Comparison of ENCODE assay signal across 8 cellular contexts in genomic region chr17:41917957-41918391, GRCh38. TPM values are rescaled to one million over a fixed set of nuclear protein-coding genes. Genes with fewer than 3 reads are reported as not detected.
DNase-seq lines count a peak whose midpoint lies in the region; ATAC-seq and TF ChIP-seq lines count a peak whose summit lies in the region.

No MANE protein-coding gene starts in this region.

- intact Hi-C loops in esophagus muscularis mucosa (cut with DNase I): no loop called here

- H3K4me3 Mint-ChIP-seq in nephron progenitor cell: peak overlapping the region; percentile 89

- peaks cover 15 to 40% (median 33%) of the 10 kb centered on the region in 11 experiments for H3K36me3 ChIP-seq in BLaER1 treated with 17β-estradiol and CSF1 and Interleukin-3, amounts not matched to agents 10 nM and 100 nM
- peaks cover 6 to 14% (median 8%) of the 10 kb centered on the region in 4 donors for H3K36me3 ChIP-seq in esophagus muscularis mucosa

- peaks cover 67% of the 10 kb centered on the region for H3K4me1 Mint-ChIP-seq in nephron progenitor cell

- peak; percentile 61 for DNase-seq in NCI-H2227 (lab: John Stamatoyannopoulos, UW; ENCODE audit: unreplicated experiment)
- DNase-seq in activated T-cell treated with anti-CD3 and anti-CD28 coated beads for 1 hour (ENCODE audit: low read depth): peak; percentile 26
- no peak for DNase-seq in esophagus muscularis mucosa (ENCODE audit: extremely low spot score)
- peak; percentile 38 for DNase-seq in nephron progenitor cell

- TF ChIP-seq EP300 in esophagus muscularis mucosa (IDR thresholded peaks at IDR 0.05): no peak

- TF ChIP-seq POLR2A in esophagus muscularis mucosa (IDR thresholded peaks at IDR 0.05; ENCODE audit: low read depth): no peak

- peaks cover 45 to 80% (median 77%) of the 10 kb centered on the region in 10 experiments for H3K4me1 ChIP-seq in BLaER1 treated with 17β-estradiol and CSF1 and Interleukin-3, amounts not matched to agents 10 nM and 100 nM
- peaks cover 23 to 50% (median 36%) of the 10 kb centered on the region in 4 donors for H3K4me1 ChIP-seq in esophagus muscularis mucosa

- H3K27ac Mint-ChIP-seq in nephron progenitor cell: peak overlapping the region; percentile 45

- TF ChIP-seq CTCF in esophagus muscularis mucosa (IDR thresholded peaks at IDR 0.05) (no peak), nephron progenitor cell (IDR thresholded peaks at IDR 0.05) (no peak)

- H4K20me1 ChIP-seq in BLaER1 treated with 17β-estradiol and CSF1 and Interleukin-3, amounts not matched to agents 10 nM and 100 nM: peaks cover 37 to 56% (median 53%) of the 10 kb centered on the region in 11 experiments; a peak in 21 of 22 replicates

- H3K36me3 Mint-ChIP-seq in nephron progenitor cell (ENCODE audit: low read depth): peaks cover 15% of the 10 kb centered on the region

- peak overlapping the region; percentile 88 to 98 (median 93) for H3K9ac ChIP-seq in BLaER1 treated with 17β-estradiol and CSF1 and Interleukin-3, amounts not matched to agents 10 nM and 100 nM

- H3K27me3 Mint-ChIP-seq in nephron progenitor cell (ENCODE audit: low read depth, poor library complexity): peaks cover 5% of the 10 kb centered on the region

- H3K9me3 Mint-ChIP-seq in nephron progenitor cell: no peaks in the 10 kb centered on the region

- H3K9me3 ChIP-seq in BLaER1 treated with 17β-estradiol and CSF1 and Interleukin-3, amounts not matched to agents 10 nM and 100 nM (replicated peaks in 1 of 11): no peaks in the 10 kb centered on the region
- no peaks in the 10 kb centered on the region for H3K9me3 ChIP-seq in esophagus muscularis mucosa

- ATAC-seq in GM21723 (IDR thresholded peaks at IDR 0.05; ENCODE audit: unreplicated experiment) (peak; percentile 23), HG03342 (IDR thresholded peaks at IDR 0.05; ENCODE audit: unreplicated experiment) (no peak)

- H3K27ac ChIP-seq in BLaER1 treated with 17β-estradiol and CSF1 and Interleukin-3, amounts not matched to agents 10 nM and 100 nM: peak overlapping the region; percentile 69 to 96 (median 94)
- peak overlapping the region; percentile 82 to 94 (median 92) for H3K27ac ChIP-seq in esophagus muscularis mucosa (replicated peaks in 1 of 4)
- peak overlapping the region; percentile 69 for H3K27ac ChIP-seq in temporal lobe (ENCODE audit: low read depth, low read length)

- H3K4me2 ChIP-seq in BLaER1 treated with 17β-estradiol and CSF1 and Interleukin-3, amounts not matched to agents 10 nM and 100 nM: peak overlapping the region; percentile 90 to 97 (median 94)

- peak overlapping the region; percentile 89 to 98 (median 94) for H3K4me3 ChIP-seq in BLaER1 treated with 17β-estradiol and CSF1 and Interleukin-3, amounts not matched to agents 10 nM and 100 nM
- H3K4me3 ChIP-seq in esophagus muscularis mucosa: peak overlapping the region; percentile 63 to 99 (median 90)

- H3K27me3 ChIP-seq in BLaER1 treated with 17β-estradiol and CSF1 and Interleukin-3, amounts not matched to agents 10 nM and 100 nM: no peaks in the 10 kb centered on the region
- no peaks in the 10 kb centered on the region for H3K27me3 ChIP-seq in esophagus muscularis mucosa

- WGBS in esophagus muscularis mucosa: 0% methylated on average over 17 of the region's 30 CpGs

RNA-seq across cellular contexts. Expression of gene ACLY, which starts 0.8 kb away (rescaled TPM):
- total RNA-seq in esophagus muscularis mucosa (10 to 100 TPM; 52.3 to 87.7 (median 71.3) TPM), temporal lobe (106 TPM)

RNA-seq across cellular contexts. Expression of gene ODAD4, which starts 12.4 kb away (rescaled TPM):
- total RNA-seq in esophagus muscularis mucosa: 1 to 10 TPM in 2 of 4 donors, under 1 TPM in 2; 0.33 to 1.7 (median 1.1) TPM
- 1.7 TPM for total RNA-seq in temporal lobe

RNA-seq across cellular contexts. Expression of gene CNP, which starts 48.6 kb away (rescaled TPM):
- total RNA-seq in esophagus muscularis mucosa: 100 to 1,000 TPM in 1 of 4 donors, 10 to 100 TPM in 3; 68.9 to 101 (median 78.5) TPM
- total RNA-seq in temporal lobe: 39.8 TPM

RNA-seq across cellular contexts. Expression of gene KLHL11, which starts 52.8 kb away (rescaled TPM):
- 10 to 100 TPM; 12.4 to 24.2 (median 17.2) TPM for total RNA-seq in esophagus muscularis mucosa
- total RNA-seq in temporal lobe: 53.1 TPM
